6 cellular contexts compared by ENCODE assay signal in the genomic region with DNA sequence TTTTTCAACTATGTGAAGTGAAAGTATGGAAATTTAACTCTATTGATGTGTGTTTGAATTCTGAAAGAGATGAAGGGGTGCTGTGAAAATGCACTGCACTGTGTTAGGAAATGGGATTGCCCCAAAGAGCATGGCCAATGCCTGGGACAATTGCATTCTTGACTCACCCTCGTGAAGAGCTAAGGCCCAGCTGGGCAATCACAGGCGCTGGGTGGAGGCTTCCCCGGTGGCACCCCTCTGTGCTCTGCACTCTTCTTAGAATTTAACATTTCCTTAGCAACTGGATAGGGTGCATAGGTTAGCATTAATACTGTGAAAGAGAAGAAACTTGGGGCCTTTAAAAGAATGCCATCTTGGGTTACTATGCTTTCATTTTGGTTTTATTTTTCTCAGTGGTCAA.
"Had no signal": no experiment of that assay in that cellular context is flagged by ENCODE, and none has a peak within 500 bp of the region (broad histone marks: within the 10 kb centered on the region; RNA-seq: fewer than 3 reads in every experiment).

No MANE protein-coding gene starts in this region.

- DNase-seq: GOT3, H7, HCEC 1CT, IMR-90, KG1 had no signal

- H3K4me3 ChIP-seq: K562 had no signal
